Comparison of ENCODE assay signal across 7 cellular contexts in the genomic region with DNA sequence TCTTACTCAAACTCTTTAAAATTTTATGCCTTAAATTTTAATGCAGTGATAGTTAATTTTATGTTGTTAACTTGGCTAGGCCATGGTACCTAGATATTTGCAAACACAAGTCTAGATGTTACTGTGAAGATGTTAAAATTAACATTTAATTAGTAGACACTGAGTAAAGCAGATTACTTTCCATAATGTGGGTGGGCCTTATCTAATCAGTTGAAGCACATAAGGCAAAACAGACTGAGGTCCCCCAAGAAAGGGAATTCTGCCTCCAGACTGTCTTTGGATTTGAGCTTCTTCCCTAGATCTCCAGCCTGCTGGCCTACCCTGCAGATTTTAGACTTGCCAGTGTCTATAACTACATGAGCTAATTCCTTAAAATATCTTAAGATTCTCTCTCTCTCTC.
"Had no signal": no experiment of that assay in that cellular context is flagged by ENCODE, and none has a peak within 500 bp of the region (broad histone marks: within the 10 kb centered on the region; RNA-seq: fewer than 3 reads in every experiment).

No MANE protein-coding gene starts in this region.

- H3K9ac ChIP-seq: KMS-11 had no signal

- ATAC-seq: HepG2 had no signal

- H3K4me2 ChIP-seq: KMS-11 had no signal

- DNase-seq: IMR-90, KBM-7, KG1 had no signal

- H3K27ac ChIP-seq: HL-60, KMS-11 had no signal

- FAIRE-seq: HepG2, HTR-8/SVneo had no signal
